ENCODE assay signal across 8 cellular contexts in genomic region chr2:231706731-231707624, GRCh38. TPM values are rescaled to one million over a fixed set of nuclear protein-coding genes. Genes with fewer than 3 reads are reported as not detected.
DNase-seq lines count a peak whose midpoint lies in the region; ATAC-seq and TF ChIP-seq lines count a peak whose summit lies in the region.

No MANE protein-coding gene starts in this region.

- 1% methylated on average over 57 to 66 of the region's 66 CpGs for WGBS in ovary, 3 donors

- peak overlapping the region; percentile 100 for H3K27ac Mint-ChIP-seq in activated naive CD8-positive, alpha-beta T cell treated with anti-CD3 and anti-CD28 coated beads for 36 hours

- H3K9me3 Mint-ChIP-seq in activated naive CD8-positive, alpha-beta T cell treated with anti-CD3 and anti-CD28 coated beads for 36 hours = no peaks in the 10 kb centered on the region

- TF ChIP-seq CTCF in ovary (IDR thresholded peaks at IDR 0.05) (peak; percentile 81 to 95 (median 86)), tibial artery (IDR thresholded peaks at IDR 0.05) (peak; percentile 58 to 75)

- peaks cover 20% of the 10 kb centered on the region for H3K4me1 Mint-ChIP-seq in activated naive CD8-positive, alpha-beta T cell treated with anti-CD3 and anti-CD28 coated beads for 36 hours

- H3K4me3 ChIP-seq in ovary (peak overlapping the region; percentile 81), tibial artery (peak overlapping the region; percentile 80 to 99)

- H3K4me1 ChIP-seq in ovary (ENCODE audit: insufficient read depth) (peaks cover 12% of the 10 kb centered on the region), tibial artery (peaks cover 0 to 35% (median 23%) of the 10 kb centered on the region in 4 donors)

- peak overlapping the region; percentile 100 for H3K27ac ChIP-seq in ovary
- peak overlapping the region; percentile 99 for H3K27ac ChIP-seq in tibial artery

- peaks cover 12% of the 10 kb centered on the region for H3K27me3 Mint-ChIP-seq in activated naive CD8-positive, alpha-beta T cell treated with anti-CD3 and anti-CD28 coated beads for 36 hours

- peak; percentile 90 for DNase-seq in NCI-H1048 (lab: John Stamatoyannopoulos, UW)
- peak; percentile 96 for DNase-seq in activated naive CD8-positive, alpha-beta T cell treated with anti-CD3 and anti-CD28 coated beads for 36 hours
- peak; percentile 97 to 100 (median 99) for DNase-seq in head of caudate nucleus
- peak; percentile 98 to 99 (median 98) for DNase-seq in ovary
- DNase-seq in tibial artery = peak; percentile 98 to 99

- TF ChIP-seq EP300 in ovary (IDR thresholded peaks at IDR 0.05) = peak; percentile 3

- H3K36me3 ChIP-seq in ovary (no peaks in the 10 kb centered on the region), tibial artery (peaks cover 7 to 8% (median 8%) of the 10 kb centered on the region in 3 donors)

- ATAC-seq in HG02588 (IDR thresholded peaks at IDR 0.05; ENCODE audit: unreplicated experiment) (peak; percentile 40), SK-N-SH treated with all-trans-retinoic acid at 6 μM for 48 hours (peak; percentile 71)

- H3K36me3 Mint-ChIP-seq in activated naive CD8-positive, alpha-beta T cell treated with anti-CD3 and anti-CD28 coated beads for 36 hours = peaks cover 30% of the 10 kb centered on the region

- TF ChIP-seq POLR2A in GM10847 (IDR thresholded peaks at IDR 0.05; ENCODE audit: extremely low read depth, insufficient read length) (peak; percentile 41), ovary (IDR thresholded peaks at IDR 0.05) (peak; percentile 95)

- no peaks in the 10 kb centered on the region for H3K9me3 ChIP-seq in ovary
- no peaks in the 10 kb centered on the region for H3K9me3 ChIP-seq in tibial artery

- intact Hi-C loops in head of caudate nucleus (cut with DNase I) (loop anchor here (1.0 to 2.0 kb wide), 2 partner anchors 26 to 45 kb away; no protein-coding TSS in a partner anchor), ovary (cut with DNase I) (loop anchor here in 2 of 4 donors (2.0 to 5.0 kb wide), 2 partner anchors 45 to 102 kb away; no protein-coding TSS in a partner anchor), tibial artery (cut with DNase I; ENCODE audit: low total_unique reads) (no loop called here)

- H3K27me3 ChIP-seq in ovary (no peaks in the 10 kb centered on the region), tibial artery (no peaks in the 10 kb centered on the region)

- peak overlapping the region; percentile 95 for H3K4me3 Mint-ChIP-seq in activated naive CD8-positive, alpha-beta T cell treated with anti-CD3 and anti-CD28 coated beads for 36 hours

TF ChIP-seq in SK-N-SH treated with all-trans-retinoic acid at 6 μM for 48 hours, 23 proteins besides CTCF, POLR2A, EP300 and RAD21:
- TF ChIP-seq ZNF8 (CRISPR knock-in tag; IDR thresholded peaks at IDR 0.05) (peak; percentile 10; the same call in 1 of the 2 replicates), TOX (CRISPR knock-in tag; IDR thresholded peaks at IDR 0.05; ENCODE audit: borderline replicate concordance) (no peak), CSRNP3 (CRISPR knock-in tag; IDR thresholded peaks at IDR 0.05) (0 out of 2 replicates have a peak, but pooled peaks have one; percentile 17), ARNTL (CRISPR knock-in tag; IDR thresholded peaks at IDR 0.05; ENCODE audit: borderline replicate concordance, low read depth) (no peak), TSHZ2 (CRISPR knock-in tag; IDR thresholded peaks at IDR 0.05) (no peak)

RNA-seq across cellular contexts. Expression of gene PTMA, which starts 1.3 kb away (rescaled TPM):
- 1,000 to 10,000 TPM; 2,595 to 2,627 TPM for total RNA-seq in activated naive CD8-positive, alpha-beta T cell treated with anti-CD3 and anti-CD28 coated beads for 36 hours
- total RNA-seq in ovary = 1,000 to 10,000 TPM in 2 of 7 donors, 100 to 1,000 TPM in 5; 755 to 1,301 (median 902) TPM
- polyA plus RNA-seq in ovary = 1,000 to 10,000 TPM; 1,827 to 1,991 TPM

Comparison
In these comparisons a context has a peak if more than half of its experiments do, and no peak if none do; other contexts are left out.
1. Peak in every context shown above with its lines: DNase-seq, ATAC-seq, H3K4me3 ChIP-seq and H3K27ac ChIP-seq.